Comparison of ENCODE assay signal across 1 cellular context in the genomic region with DNA sequence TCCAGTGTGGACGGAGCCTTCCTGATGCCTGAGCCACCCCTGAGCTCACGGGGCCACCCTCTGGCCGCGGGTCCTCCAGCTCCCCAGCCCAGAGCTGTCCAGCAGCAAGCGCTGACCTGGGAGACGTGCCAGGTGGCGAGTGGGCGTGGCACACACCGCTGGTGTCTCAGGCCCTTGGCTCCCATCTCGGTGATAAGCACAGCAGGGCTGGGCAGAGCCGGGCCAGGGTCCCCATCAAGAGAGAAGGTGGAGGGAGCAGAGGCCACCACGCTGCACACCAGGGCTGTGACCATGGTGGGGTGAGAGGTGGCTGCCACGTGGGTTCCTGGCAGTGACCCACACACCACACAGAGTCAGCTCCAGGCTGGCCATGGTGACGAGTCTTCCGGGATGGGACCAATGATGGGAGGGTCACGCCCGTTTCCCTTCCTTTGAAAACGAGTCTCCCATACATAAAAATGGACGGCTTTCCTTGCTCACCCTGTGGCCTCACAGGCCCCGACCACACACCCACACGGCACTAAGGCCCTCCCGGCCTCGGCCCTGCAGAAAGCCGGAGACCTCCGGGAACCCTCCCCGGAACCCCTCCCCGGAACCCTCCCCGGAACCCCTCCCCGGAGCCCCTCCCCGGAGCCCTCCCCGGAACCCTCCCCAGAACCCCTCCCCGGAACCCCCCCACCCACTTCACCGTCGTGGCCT.
TF ChIP-seq lines count a peak whose summit lies in the region.

No MANE protein-coding gene starts in this region.

TF ChIP-seq in HepG2, 621 proteins besides CTCF, POLR2A, EP300 and RAD21 (continued from another document and continues in another):
- TF ChIP-seq SAFB2 (CRISPR knock-in tag; IDR thresholded peaks at IDR 0.05; ENCODE audit: borderline replicate concordance, low read depth) (peak; percentile 29; the same call in 1 of the 2 replicates), TCF7 (IDR thresholded peaks at IDR 0.05; ENCODE audit: low read depth) (no peak), RNF2 (conservative IDR thresholded peaks at IDR 0.05; ENCODE audit: low read depth) (no peak; the same call in 1 of the 2 replicates), KLF13 (CRISPR knock-in tag; IDR thresholded peaks at IDR 0.05) (peak; percentile 46; the same call in 1 of the 2 replicates), HNRNPH1 (optimal IDR thresholded peaks at IDR 0.05; ENCODE audit: low read depth, low read length) (no peak), ZNF256 (CRISPR knock-in tag; conservative IDR thresholded peaks at IDR 0.05) (0 out of 2 replicates have a peak, but pooled peaks have one; percentile 69), ZNF383 (CRISPR knock-in tag; IDR thresholded peaks at IDR 0.05; ENCODE audit: borderline replicate concordance) (no peak), ZNF343 (CRISPR knock-in tag; IDR thresholded peaks at IDR 0.05) (no peak), GATA4 (IDR thresholded peaks at IDR 0.05; ENCODE audit: borderline replicate concordance, low read depth) (no peak), MED13 (CRISPR knock-in tag; IDR thresholded peaks at IDR 0.05) (0 out of 2 replicates have a peak, but pooled peaks have one; percentile 24), ZNF232 (CRISPR knock-in tag; IDR thresholded peaks at IDR 0.05; ENCODE audit: borderline replicate concordance) (0 out of 2 replicates have a peak, but pooled peaks have one; percentile 38), PCBP2 (optimal IDR thresholded peaks at IDR 0.05; ENCODE audit: low read depth, low read length, poor library complexity, severe bottlenecking) (no peak), THYN1 (CRISPR knock-in tag; IDR thresholded peaks at IDR 0.05; ENCODE audit: borderline replicate concordance, low read depth) (no peak)
- TF ChIP-seq, protein P1, sequence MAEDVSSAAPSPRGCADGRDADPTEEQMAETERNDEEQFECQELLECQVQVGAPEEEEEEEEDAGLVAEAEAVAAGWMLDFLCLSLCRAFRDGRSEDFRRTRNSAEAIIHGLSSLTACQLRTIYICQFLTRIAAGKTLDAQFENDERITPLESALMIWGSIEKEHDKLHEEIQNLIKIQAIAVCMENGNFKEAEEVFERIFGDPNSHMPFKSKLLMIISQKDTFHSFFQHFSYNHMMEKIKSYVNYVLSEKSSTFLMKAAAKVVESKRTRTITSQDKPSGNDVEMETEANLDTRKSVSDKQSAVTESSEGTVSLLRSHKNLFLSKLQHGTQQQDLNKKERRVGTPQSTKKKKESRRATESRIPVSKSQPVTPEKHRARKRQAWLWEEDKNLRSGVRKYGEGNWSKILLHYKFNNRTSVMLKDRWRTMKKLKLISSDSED (CRISPR knock-in tag; IDR thresholded peaks at IDR 0.05) = no peak
- TF ChIP-seq, protein P2, sequence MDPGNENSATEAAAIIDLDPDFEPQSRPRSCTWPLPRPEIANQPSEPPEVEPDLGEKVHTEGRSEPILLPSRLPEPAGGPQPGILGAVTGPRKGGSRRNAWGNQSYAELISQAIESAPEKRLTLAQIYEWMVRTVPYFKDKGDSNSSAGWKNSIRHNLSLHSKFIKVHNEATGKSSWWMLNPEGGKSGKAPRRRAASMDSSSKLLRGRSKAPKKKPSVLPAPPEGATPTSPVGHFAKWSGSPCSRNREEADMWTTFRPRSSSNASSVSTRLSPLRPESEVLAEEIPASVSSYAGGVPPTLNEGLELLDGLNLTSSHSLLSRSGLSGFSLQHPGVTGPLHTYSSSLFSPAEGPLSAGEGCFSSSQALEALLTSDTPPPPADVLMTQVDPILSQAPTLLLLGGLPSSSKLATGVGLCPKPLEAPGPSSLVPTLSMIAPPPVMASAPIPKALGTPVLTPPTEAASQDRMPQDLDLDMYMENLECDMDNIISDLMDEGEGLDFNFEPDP (CRISPR knock-in tag; conservative IDR thresholded peaks at IDR 0.05) = no peak
- TF ChIP-seq, protein P3, sequence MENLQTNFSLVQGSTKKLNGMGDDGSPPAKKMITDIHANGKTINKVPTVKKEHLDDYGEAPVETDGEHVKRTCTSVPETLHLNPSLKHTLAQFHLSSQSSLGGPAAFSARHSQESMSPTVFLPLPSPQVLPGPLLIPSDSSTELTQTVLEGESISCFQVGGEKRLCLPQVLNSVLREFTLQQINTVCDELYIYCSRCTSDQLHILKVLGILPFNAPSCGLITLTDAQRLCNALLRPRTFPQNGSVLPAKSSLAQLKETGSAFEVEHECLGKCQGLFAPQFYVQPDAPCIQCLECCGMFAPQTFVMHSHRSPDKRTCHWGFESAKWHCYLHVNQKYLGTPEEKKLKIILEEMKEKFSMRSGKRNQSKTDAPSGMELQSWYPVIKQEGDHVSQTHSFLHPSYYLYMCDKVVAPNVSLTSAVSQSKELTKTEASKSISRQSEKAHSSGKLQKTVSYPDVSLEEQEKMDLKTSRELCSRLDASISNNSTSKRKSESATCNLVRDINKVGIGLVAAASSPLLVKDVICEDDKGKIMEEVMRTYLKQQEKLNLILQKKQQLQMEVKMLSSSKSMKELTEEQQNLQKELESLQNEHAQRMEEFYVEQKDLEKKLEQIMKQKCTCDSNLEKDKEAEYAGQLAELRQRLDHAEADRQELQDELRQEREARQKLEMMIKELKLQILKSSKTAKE (CRISPR knock-in tag; IDR thresholded peaks at IDR 0.05; ENCODE audit: borderline replicate concordance) = no peak
- TF ChIP-seq, protein P4, sequence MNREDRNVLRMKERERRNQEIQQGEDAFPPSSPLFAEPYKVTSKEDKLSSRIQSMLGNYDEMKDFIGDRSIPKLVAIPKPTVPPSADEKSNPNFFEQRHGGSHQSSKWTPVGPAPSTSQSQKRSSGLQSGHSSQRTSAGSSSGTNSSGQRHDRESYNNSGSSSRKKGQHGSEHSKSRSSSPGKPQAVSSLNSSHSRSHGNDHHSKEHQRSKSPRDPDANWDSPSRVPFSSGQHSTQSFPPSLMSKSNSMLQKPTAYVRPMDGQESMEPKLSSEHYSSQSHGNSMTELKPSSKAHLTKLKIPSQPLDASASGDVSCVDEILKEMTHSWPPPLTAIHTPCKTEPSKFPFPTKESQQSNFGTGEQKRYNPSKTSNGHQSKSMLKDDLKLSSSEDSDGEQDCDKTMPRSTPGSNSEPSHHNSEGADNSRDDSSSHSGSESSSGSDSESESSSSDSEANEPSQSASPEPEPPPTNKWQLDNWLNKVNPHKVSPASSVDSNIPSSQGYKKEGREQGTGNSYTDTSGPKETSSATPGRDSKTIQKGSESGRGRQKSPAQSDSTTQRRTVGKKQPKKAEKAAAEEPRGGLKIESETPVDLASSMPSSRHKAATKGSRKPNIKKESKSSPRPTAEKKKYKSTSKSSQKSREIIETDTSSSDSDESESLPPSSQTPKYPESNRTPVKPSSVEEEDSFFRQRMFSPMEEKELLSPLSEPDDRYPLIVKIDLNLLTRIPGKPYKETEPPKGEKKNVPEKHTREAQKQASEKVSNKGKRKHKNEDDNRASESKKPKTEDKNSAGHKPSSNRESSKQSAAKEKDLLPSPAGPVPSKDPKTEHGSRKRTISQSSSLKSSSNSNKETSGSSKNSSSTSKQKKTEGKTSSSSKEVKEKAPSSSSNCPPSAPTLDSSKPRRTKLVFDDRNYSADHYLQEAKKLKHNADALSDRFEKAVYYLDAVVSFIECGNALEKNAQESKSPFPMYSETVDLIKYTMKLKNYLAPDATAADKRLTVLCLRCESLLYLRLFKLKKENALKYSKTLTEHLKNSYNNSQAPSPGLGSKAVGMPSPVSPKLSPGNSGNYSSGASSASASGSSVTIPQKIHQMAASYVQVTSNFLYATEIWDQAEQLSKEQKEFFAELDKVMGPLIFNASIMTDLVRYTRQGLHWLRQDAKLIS (CRISPR knock-in tag; IDR thresholded peaks at IDR 0.05) = no peak
- TF ChIP-seq, protein P5, sequence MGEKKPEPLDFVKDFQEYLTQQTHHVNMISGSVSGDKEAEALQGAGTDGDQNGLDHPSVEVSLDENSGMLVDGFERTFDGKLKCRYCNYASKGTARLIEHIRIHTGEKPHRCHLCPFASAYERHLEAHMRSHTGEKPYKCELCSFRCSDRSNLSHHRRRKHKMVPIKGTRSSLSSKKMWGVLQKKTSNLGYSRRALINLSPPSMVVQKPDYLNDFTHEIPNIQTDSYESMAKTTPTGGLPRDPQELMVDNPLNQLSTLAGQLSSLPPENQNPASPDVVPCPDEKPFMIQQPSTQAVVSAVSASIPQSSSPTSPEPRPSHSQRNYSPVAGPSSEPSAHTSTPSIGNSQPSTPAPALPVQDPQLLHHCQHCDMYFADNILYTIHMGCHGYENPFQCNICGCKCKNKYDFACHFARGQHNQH (CRISPR knock-in tag; IDR thresholded peaks at IDR 0.05) = peak; percentile 62; the same call in 1 of the 2 replicates
- TF ChIP-seq, protein P6, sequence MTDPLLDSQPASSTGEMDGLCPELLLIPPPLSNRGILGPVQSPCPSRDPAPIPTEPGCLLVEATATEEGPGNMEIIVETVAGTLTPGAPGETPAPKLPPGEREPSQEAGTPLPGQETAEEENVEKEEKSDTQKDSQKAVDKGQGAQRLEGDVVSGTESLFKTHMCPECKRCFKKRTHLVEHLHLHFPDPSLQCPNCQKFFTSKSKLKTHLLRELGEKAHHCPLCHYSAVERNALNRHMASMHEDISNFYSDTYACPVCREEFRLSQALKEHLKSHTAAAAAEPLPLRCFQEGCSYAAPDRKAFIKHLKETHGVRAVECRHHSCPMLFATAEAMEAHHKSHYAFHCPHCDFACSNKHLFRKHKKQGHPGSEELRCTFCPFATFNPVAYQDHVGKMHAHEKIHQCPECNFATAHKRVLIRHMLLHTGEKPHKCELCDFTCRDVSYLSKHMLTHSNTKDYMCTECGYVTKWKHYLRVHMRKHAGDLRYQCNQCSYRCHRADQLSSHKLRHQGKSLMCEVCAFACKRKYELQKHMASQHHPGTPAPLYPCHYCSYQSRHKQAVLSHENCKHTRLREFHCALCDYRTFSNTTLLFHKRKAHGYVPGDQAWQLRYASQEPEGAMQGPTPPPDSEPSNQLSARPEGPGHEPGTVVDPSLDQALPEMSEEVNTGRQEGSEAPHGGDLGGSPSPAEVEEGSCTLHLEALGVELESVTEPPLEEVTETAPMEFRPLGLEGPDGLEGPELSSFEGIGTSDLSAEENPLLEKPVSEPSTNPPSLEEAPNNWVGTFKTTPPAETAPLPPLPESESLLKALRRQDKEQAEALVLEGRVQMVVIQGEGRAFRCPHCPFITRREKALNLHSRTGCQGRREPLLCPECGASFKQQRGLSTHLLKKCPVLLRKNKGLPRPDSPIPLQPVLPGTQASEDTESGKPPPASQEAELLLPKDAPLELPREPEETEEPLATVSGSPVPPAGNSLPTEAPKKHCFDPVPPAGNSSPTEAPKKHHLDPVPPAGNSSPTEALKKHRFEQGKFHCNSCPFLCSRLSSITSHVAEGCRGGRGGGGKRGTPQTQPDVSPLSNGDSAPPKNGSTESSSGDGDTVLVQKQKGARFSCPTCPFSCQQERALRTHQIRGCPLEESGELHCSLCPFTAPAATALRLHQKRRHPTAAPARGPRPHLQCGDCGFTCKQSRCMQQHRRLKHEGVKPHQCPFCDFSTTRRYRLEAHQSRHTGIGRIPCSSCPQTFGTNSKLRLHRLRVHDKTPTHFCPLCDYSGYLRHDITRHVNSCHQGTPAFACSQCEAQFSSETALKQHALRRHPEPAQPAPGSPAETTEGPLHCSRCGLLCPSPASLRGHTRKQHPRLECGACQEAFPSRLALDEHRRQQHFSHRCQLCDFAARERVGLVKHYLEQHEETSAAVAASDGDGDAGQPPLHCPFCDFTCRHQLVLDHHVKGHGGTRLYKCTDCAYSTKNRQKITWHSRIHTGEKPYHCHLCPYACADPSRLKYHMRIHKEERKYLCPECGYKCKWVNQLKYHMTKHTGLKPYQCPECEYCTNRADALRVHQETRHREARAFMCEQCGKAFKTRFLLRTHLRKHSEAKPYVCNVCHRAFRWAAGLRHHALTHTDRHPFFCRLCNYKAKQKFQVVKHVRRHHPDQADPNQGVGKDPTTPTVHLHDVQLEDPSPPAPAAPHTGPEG (CRISPR knock-in tag; IDR thresholded peaks at IDR 0.05) = no peak
- TF ChIP-seq, protein P7, sequence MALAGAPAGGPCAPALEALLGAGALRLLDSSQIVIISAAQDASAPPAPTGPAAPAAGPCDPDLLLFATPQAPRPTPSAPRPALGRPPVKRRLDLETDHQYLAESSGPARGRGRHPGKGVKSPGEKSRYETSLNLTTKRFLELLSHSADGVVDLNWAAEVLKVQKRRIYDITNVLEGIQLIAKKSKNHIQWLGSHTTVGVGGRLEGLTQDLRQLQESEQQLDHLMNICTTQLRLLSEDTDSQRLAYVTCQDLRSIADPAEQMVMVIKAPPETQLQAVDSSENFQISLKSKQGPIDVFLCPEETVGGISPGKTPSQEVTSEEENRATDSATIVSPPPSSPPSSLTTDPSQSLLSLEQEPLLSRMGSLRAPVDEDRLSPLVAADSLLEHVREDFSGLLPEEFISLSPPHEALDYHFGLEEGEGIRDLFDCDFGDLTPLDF (CRISPR knock-in tag; IDR thresholded peaks at IDR 0.05) = no peak
- TF ChIP-seq, protein P8, sequence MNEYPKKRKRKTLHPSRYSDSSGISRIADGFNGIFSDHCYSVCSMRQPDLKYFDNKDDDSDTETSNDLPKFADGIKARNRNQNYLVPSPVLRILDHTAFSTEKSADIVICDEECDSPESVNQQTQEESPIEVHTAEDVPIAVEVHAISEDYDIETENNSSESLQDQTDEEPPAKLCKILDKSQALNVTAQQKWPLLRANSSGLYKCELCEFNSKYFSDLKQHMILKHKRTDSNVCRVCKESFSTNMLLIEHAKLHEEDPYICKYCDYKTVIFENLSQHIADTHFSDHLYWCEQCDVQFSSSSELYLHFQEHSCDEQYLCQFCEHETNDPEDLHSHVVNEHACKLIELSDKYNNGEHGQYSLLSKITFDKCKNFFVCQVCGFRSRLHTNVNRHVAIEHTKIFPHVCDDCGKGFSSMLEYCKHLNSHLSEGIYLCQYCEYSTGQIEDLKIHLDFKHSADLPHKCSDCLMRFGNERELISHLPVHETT (CRISPR knock-in tag; conservative IDR thresholded peaks at IDR 0.05) = 0 out of 2 replicates have a peak, but pooled peaks have one; percentile 51
- TF ChIP-seq, protein P9, sequence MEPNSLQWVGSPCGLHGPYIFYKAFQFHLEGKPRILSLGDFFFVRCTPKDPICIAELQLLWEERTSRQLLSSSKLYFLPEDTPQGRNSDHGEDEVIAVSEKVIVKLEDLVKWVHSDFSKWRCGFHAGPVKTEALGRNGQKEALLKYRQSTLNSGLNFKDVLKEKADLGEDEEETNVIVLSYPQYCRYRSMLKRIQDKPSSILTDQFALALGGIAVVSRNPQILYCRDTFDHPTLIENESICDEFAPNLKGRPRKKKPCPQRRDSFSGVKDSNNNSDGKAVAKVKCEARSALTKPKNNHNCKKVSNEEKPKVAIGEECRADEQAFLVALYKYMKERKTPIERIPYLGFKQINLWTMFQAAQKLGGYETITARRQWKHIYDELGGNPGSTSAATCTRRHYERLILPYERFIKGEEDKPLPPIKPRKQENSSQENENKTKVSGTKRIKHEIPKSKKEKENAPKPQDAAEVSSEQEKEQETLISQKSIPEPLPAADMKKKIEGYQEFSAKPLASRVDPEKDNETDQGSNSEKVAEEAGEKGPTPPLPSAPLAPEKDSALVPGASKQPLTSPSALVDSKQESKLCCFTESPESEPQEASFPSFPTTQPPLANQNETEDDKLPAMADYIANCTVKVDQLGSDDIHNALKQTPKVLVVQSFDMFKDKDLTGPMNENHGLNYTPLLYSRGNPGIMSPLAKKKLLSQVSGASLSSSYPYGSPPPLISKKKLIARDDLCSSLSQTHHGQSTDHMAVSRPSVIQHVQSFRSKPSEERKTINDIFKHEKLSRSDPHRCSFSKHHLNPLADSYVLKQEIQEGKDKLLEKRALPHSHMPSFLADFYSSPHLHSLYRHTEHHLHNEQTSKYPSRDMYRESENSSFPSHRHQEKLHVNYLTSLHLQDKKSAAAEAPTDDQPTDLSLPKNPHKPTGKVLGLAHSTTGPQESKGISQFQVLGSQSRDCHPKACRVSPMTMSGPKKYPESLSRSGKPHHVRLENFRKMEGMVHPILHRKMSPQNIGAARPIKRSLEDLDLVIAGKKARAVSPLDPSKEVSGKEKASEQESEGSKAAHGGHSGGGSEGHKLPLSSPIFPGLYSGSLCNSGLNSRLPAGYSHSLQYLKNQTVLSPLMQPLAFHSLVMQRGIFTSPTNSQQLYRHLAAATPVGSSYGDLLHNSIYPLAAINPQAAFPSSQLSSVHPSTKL (CRISPR knock-in tag; IDR thresholded peaks at IDR 0.05) = peak; percentile 38; the same call in 1 of the 2 replicates
